Comparison of ENCODE assay signal across 14 cellular contexts in the genomic region with DNA sequence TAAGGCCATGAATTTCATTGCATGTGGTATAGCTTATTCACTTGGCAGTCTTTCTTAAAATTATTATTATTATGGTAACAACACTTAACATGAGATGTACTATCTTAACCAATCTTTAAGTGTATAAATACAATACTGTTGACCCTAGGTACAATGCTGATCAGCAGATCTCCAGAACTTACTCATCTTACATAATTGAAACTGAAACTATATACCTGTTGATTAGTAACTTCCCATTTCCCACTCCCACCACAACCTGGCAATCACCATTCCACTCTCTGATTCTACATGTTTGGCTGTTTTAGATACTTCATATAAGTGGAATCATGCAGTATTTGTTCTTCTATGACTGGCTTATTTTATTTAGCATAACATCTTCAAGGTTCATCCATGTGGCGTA.
DNase-seq lines count a peak whose midpoint lies in the region; ATAC-seq and TF ChIP-seq lines count a peak whose summit lies in the region.
"Had no signal": no experiment of that assay in that cellular context is flagged by ENCODE, and none has a peak within 500 bp of the region (broad histone marks: within the 10 kb centered on the region; RNA-seq: fewer than 3 reads in every experiment).

No MANE protein-coding gene starts in this region.

- intact Hi-C loops in spleen (cut with DNase I; ENCODE audit: low total_unique reads) (no loop called here), A673 (cut with micrococcal nuclease; ENCODE audit: unreplicated experiment) (no loop called here)

- H3K4me1 ChIP-seq in spleen, result peaks cover 0 to 8% (median 0%) of the 10 kb centered on the region in 6 donors
- H3K4me1 ChIP-seq in A673 (ENCODE audit: insufficient read depth, low read length, poor library complexity, severe bottlenecking), result no peaks in the 10 kb centered on the region
- H3K4me1 ChIP-seq: BLaER1 treated with 17β-estradiol and CSF1 and Interleukin-3, amounts not matched to agents 10 nM and 100 nM had no signal

- BruUV-seq in A673 (replicated peaks; lab: Mats Ljungman, UMichigan), result no TSS peak

- DNase-seq in RPMI8226 (peak; percentile 20), spleen (no peak), A673 (ENCODE audit: low spot score) (no peak), KBM-7 (no peak)
- DNase-seq: DND-41, GF-D8, H7, NCI-H187 treated with DMSO at 0.1 percent for 48 hours, NCI-H526 treated with DMSO at 0.1 percent for 48 hours had no signal

- ATAC-seq in GM18861 (IDR thresholded peaks at IDR 0.05; ENCODE audit: unreplicated experiment) (peak; percentile 64), GM21528 (IDR thresholded peaks at IDR 0.05; ENCODE audit: low FRiP score, unreplicated experiment) (peak; percentile 52), HG03196 (IDR thresholded peaks at IDR 0.05; ENCODE audit: unreplicated experiment) (peak; percentile 49)

- TF ChIP-seq POLR2A in spleen (IDR thresholded peaks at IDR 0.05), result no peak

- CTCF ChIA-PET in A673 (lab: Charles Lee), result no interaction called here

- POLR2A ChIA-PET in A673 (lab: Charles Lee; ENCODE audit: low non-redundant PET), result no interaction called here

- TF ChIP-seq CTCF in spleen (IDR thresholded peaks at IDR 0.05 in 8 of 11, conservative IDR thresholded peaks at IDR 0.05 in 3 of 11), result no peak
- TF ChIP-seq CTCF in A673 (conservative IDR thresholded peaks at IDR 0.05; ENCODE audit: low read depth, low read length), result no peak

- no peak overlapping the region for H3K27ac ChIP-seq in spleen
- no peak overlapping the region for H3K27ac ChIP-seq in A673 (ENCODE audit: low read depth, low read length, poor library complexity, severe bottlenecking)
- H3K27ac ChIP-seq: BLaER1 treated with 17β-estradiol and CSF1 and Interleukin-3, amounts not matched to agents 10 nM and 100 nM; HL-60 had no signal

- H3K4me3 ChIP-seq in spleen, result no peak overlapping the region
- H3K4me3 ChIP-seq in A673 (ENCODE audit: low read depth, low read length, poor library complexity, severe bottlenecking), result no peak overlapping the region
- H3K4me3 ChIP-seq: BLaER1 treated with 17β-estradiol and CSF1 and Interleukin-3, amounts not matched to agents 10 nM and 100 nM had no signal

- H3K36me3 ChIP-seq in spleen, result no peaks in the 10 kb centered on the region
- H3K36me3 ChIP-seq in A673 (ENCODE audit: insufficient read depth, low read length, poor library complexity, severe bottlenecking), result no peaks in the 10 kb centered on the region
- H3K36me3 ChIP-seq: BLaER1 treated with 17β-estradiol and CSF1 and Interleukin-3, amounts not matched to agents 10 nM and 100 nM had no signal

- WGBS in spleen, 5 donors, result 81 to 100% (median 97%) methylated on average over 1 of the region's 1 CpG

- H3K27me3 ChIP-seq in spleen (replicated peaks in 1 of 7) (no peaks in the 10 kb centered on the region), A673 (replicated peaks; ENCODE audit: insufficient read depth, low read depth, low read length, poor library complexity) (no peaks in the 10 kb centered on the region)
- H3K27me3 ChIP-seq: BLaER1 treated with 17β-estradiol and CSF1 and Interleukin-3, amounts not matched to agents 10 nM and 100 nM had no signal

- in situ Hi-C loops in KBM-7 (cut with MboI; ENCODE audit: low pct_unique_long_range_greater_than_20kb, low sequenced_read_pairs), result no loop called here

- H3K9me3 ChIP-seq in spleen (no peaks in the 10 kb centered on the region), A673 (ENCODE audit: low read depth, low read length, poor library complexity, severe bottlenecking) (no peaks in the 10 kb centered on the region)
